Comparison of ENCODE assay signal across 8 cellular contexts in genomic region chr7:10889266-10889898, GRCh38.
DNase-seq lines count a peak whose midpoint lies in the region; ATAC-seq, FAIRE-seq and TF ChIP-seq lines count a peak whose summit lies in the region.

No MANE protein-coding gene starts in this region.

- no peak overlapping the region for H3K4me3 ChIP-seq in HepG2 (replicated peaks in 1 of 3; ENCODE audit: insufficient read depth in 1 of 3, low read depth in 2 of 3, low read length in 3 of 3)

- POLR2A ChIA-PET in HepG2 (lab: Yijun Ruan, JAX): no interaction called here

- no peaks in the 10 kb centered on the region for H4K20me1 ChIP-seq in HepG2 (ENCODE audit: insufficient read depth, low read length)

- no peak overlapping the region for H3K27ac ChIP-seq in C4-2B
- no peak overlapping the region for H3K27ac ChIP-seq in HepG2 (ENCODE audit: extremely low read length, insufficient read depth, low read length)

- H3K4me3 Mint-ChIP-seq in chondrocyte (ENCODE audit: unreplicated experiment): no peak overlapping the region

- H3K27ac Mint-ChIP-seq in chondrocyte (ENCODE audit: unreplicated experiment): no peak overlapping the region

- no peak overlapping the region for H3K4me2 ChIP-seq in HepG2 (ENCODE audit: low read depth, low read length)

- DNase-seq in NCI-H1694 treated with DMSO at 0.1 percent for 48 hours (lab: John Stamatoyannopoulos, UW) (peak; percentile 90), T-helper 9 cell (peak; percentile 6), chondrocyte (ENCODE audit: low spot score) (no peak), HepG2 (ENCODE audit: low spot score) (peak; percentile 46)
- DNase-seq in stimulated activated CD8-positive, alpha-beta memory T cell treated with anti-CD3 and anti-CD28 coated beads, Interleukin-7, amount 100 ng/mL, for 4 hours (ENCODE audit: low read depth in 2 of 2): peak; percentile 22

- H2AFZ ChIP-seq in HepG2 (ENCODE audit: low read length): no peak overlapping the region

- CTCF ChIA-PET in HepG2 (lab: Yijun Ruan, JAX; ENCODE audit: low intra/inter-chr PET ratio, low total read pairs): no interaction called here

- peak; percentile 56 for TF ChIP-seq RAD21 in HepG2 (CRISPR knock-in tag; IDR thresholded peaks at IDR 0.05)

- peak; percentile 96 for ATAC-seq in GM18870 (IDR thresholded peaks at IDR 0.05; ENCODE audit: unreplicated experiment)
- peak; percentile 92 for ATAC-seq in HG03045 (IDR thresholded peaks at IDR 0.05; ENCODE audit: unreplicated experiment)
- ATAC-seq in HepG2: peak; percentile 94

- H3K9me3 Mint-ChIP-seq in chondrocyte (ENCODE audit: low read depth): no peaks in the 10 kb centered on the region

- peaks cover 3% of the 10 kb centered on the region for H3K4me1 Mint-ChIP-seq in chondrocyte (ENCODE audit: low read depth)

- TF ChIP-seq POLR2A in HepG2 (IDR thresholded peaks at IDR 0.05; ENCODE audit: insufficient read depth in 1 of 2, low read depth in 2 of 2, low read length in 2 of 2): no peak

- BruUV-seq in HepG2 (replicated peaks; lab: Mats Ljungman, UMichigan): no TSS peak

- no peaks in the 10 kb centered on the region for H3K79me2 ChIP-seq in HepG2 (ENCODE audit: insufficient read depth, low read length)

- in situ Hi-C loops in HepG2 (cut with HindIII; ENCODE audit: extremely low pct_ligation_motif_present, low pct_unique_long_range_greater_than_20kb): no loop called here

- no peaks in the 10 kb centered on the region for H3K36me3 Mint-ChIP-seq in chondrocyte (ENCODE audit: low read depth)

- H3K36me3 ChIP-seq in HepG2 (replicated peaks in 1 of 2; ENCODE audit: control insufficient read depth in 1 of 2, insufficient read depth in 2 of 2, low read length in 2 of 2): no peaks in the 10 kb centered on the region

- peak; percentile 95 for TF ChIP-seq CTCF in C4-2B (conservative IDR thresholded peaks at IDR 0.05)
- peak; percentile 92 for TF ChIP-seq CTCF in chondrocyte (IDR thresholded peaks at IDR 0.05)
- peak; percentile 82 for TF ChIP-seq CTCF in HepG2 (CRISPR knock-in tag; IDR thresholded peaks at IDR 0.05)

- intact Hi-C loops in HepG2 (cut with micrococcal nuclease; ENCODE audit: unreplicated experiment): loop anchor here (1.0 to 5.0 kb wide), 3 partner anchors 251 to 453 kb away; no protein-coding TSS in a partner anchor

- H3K9me3 ChIP-seq in HepG2 (ENCODE audit: low read length): no peaks in the 10 kb centered on the region

- 0 out of 5 replicates have a peak, but pooled peaks cover 0 to under 1% of the 10 kb centered on the region in 2 experiments for H3K27me3 ChIP-seq in HepG2 (ENCODE audit: control insufficient read depth in 1 of 2, insufficient read depth in 2 of 2, low read length in 2 of 2)

- no peak overlapping the region for H3K9ac ChIP-seq in HepG2 (ENCODE audit: insufficient read depth, low read depth, low read length)

- no peaks in the 10 kb centered on the region for H3K27me3 Mint-ChIP-seq in chondrocyte (ENCODE audit: low read depth)

- 57% methylated on average over 10 of the region's 10 CpGs for WGBS in HepG2 (ENCODE audit: low lambda C conversion rate)

- peak; percentile 77 for FAIRE-seq in HepG2 (lab: Jason Lieb, UNC)

- TF ChIP-seq EP300 in HepG2 (IDR thresholded peaks at IDR 0.05; ENCODE audit: low read depth in 2 of 2, low read length in 2 of 2) (no peak), HepG2 (CRISPR knock-in tag; IDR thresholded peaks at IDR 0.05; ENCODE audit: borderline replicate concordance) (no peak)

- H3K4me1 ChIP-seq in HepG2 (ENCODE audit: insufficient read depth, low read length): no peaks in the 10 kb centered on the region; the same call in 1 of the 2 replicates

TF ChIP-seq in HepG2, 621 proteins besides CTCF, POLR2A, EP300 and RAD21 (continues in another document):
- TF ChIP-seq NCOA2 (CRISPR knock-in tag; IDR thresholded peaks at IDR 0.05) (no peak), CREB1 (IDR thresholded peaks at IDR 0.05) (no peak), CREB1 (CRISPR knock-in tag; IDR thresholded peaks at IDR 0.05) (no peak), STAG1 (CRISPR knock-in tag; IDR thresholded peaks at IDR 0.05) (peak; percentile 88), HMG20A (CRISPR knock-in tag; IDR thresholded peaks at IDR 0.05; ENCODE audit: borderline replicate concordance) (no peak), AFF4 (CRISPR knock-in tag; IDR thresholded peaks at IDR 0.05) (no peak), SMC3 (IDR thresholded peaks at IDR 0.05; ENCODE audit: low read length) (peak; percentile 71; the same call in 1 of the 2 replicates), XRCC5 (optimal IDR thresholded peaks at IDR 0.05; ENCODE audit: low read length) (no peak), ZBTB37 (CRISPR knock-in tag; IDR thresholded peaks at IDR 0.05) (no peak), TERF1 (CRISPR knock-in tag; IDR thresholded peaks at IDR 0.05) (no peak), ZFP37 (CRISPR knock-in tag; IDR thresholded peaks at IDR 0.05; ENCODE audit: borderline replicate concordance) (no peak), MIXL1 (CRISPR knock-in tag; IDR thresholded peaks at IDR 0.05) (0 out of 2 replicates have a peak, but pooled peaks have one; percentile 34), MXD3 (CRISPR knock-in tag; IDR thresholded peaks at IDR 0.05) (no peak), JDP2 (CRISPR knock-in tag; IDR thresholded peaks at IDR 0.05; ENCODE audit: borderline replicate concordance) (no peak), DPF2 (CRISPR knock-in tag; IDR thresholded peaks at IDR 0.05; ENCODE audit: borderline replicate concordance, low read depth) (no peak)
